In the genomic region with DNA sequence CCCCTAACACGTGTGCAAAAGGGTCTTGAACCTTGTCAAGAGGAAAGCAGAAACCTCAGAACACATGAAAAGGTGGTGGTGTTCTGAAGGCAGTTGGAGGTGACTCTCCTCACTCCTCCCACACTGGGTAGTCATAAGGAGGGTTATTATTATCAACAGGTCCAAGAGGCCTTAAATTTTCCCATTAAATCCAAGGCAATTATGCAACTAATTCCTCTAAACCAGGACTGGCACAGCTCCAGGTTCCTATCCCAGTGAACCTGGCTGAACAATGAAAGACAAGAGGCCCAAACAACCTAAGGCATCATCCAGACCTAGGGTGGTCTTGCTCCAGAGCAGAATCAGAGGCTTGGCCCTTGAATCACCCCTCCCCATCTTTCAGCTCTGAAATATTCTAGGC, we compare ENCODE assay signal across 17 cellular contexts.
"Had no signal": no experiment of that assay in that cellular context is flagged by ENCODE, and none has a peak within 500 bp of the region (broad histone marks: within the 10 kb centered on the region; RNA-seq: fewer than 3 reads in every experiment).

No MANE protein-coding gene starts in this region.

- H3K27ac Mint-ChIP-seq: activated T-helper 17 cell treated with anti-CD3 and anti-CD28 coated beads, Interleukin-2, amount 50 U/mL, for 72 hours; naive B cell; stimulated activated effector memory CD8-positive, alpha-beta T cell treated with anti-CD3 and anti-CD28 coated beads, Interleukin-12 subunit alpha, Interleukin-12 subunit beta, amount 100 ng/mL, for 72 hours had no signal

- ATAC-seq: activated CD4-positive, CD25-positive, alpha-beta regulatory T cell treated with anti-CD3 and anti-CD28 coated beads, Interleukin-2, amount 50 U/mL, for 24 hours; activated T-helper 17 cell treated with anti-CD3 and anti-CD28 coated beads, Interleukin-2, amount 50 U/mL, for 72 hours; left lobe of liver; pancreas had no signal

- H3K36me3 ChIP-seq: pancreas, thyroid gland, uterus had no signal

- H3K9me3 Mint-ChIP-seq: activated T-helper 17 cell treated with anti-CD3 and anti-CD28 coated beads, Interleukin-2, amount 50 U/mL, for 72 hours; stimulated activated effector memory CD8-positive, alpha-beta T cell treated with anti-CD3 and anti-CD28 coated beads, Interleukin-12 subunit alpha, Interleukin-12 subunit beta, amount 100 ng/mL, for 72 hours had no signal

- H3K4me3 Mint-ChIP-seq: activated T-helper 17 cell treated with anti-CD3 and anti-CD28 coated beads, Interleukin-2, amount 50 U/mL, for 72 hours; naive B cell; stimulated activated effector memory CD8-positive, alpha-beta T cell treated with anti-CD3 and anti-CD28 coated beads, Interleukin-12 subunit alpha, Interleukin-12 subunit beta, amount 100 ng/mL, for 72 hours had no signal

- DNase-seq: activated CD4-positive, alpha-beta T cell treated with anti-CD3 and anti-CD28 coated beads, Interleukin-2, amount 50 U/mL, for 4 hours; activated naive CD4-positive, alpha-beta T cell treated with Interleukin-2 at 50 U/mL for 16 hours; caudate nucleus; naive B cell; pancreas; stimulated activated CD4-positive, alpha-beta T cell treated with anti-CD3 and anti-CD28 coated beads, Interleukin-12 subunit alpha, Interleukin-12 subunit beta, amount 100 ng/mL, for 4 hours; stimulated activated CD4-positive, alpha-beta T cell treated with anti-CD3 and anti-CD28 coated beads, Interleukin-2, amount 100 ng/mL, for 24 hours; thyroid gland; uterus had no signal

- FAIRE-seq: astrocyte, colon, endometrium, islet of Langerhans, pancreas had no signal

- H3K36me3 Mint-ChIP-seq: naive B cell; stimulated activated effector memory CD8-positive, alpha-beta T cell treated with anti-CD3 and anti-CD28 coated beads, Interleukin-12 subunit alpha, Interleukin-12 subunit beta, amount 100 ng/mL, for 72 hours had no signal

- H3K4me1 ChIP-seq: pancreas, thyroid gland, uterus had no signal

- H3K9me3 ChIP-seq: pancreas, thyroid gland, uterus had no signal

- H3K27ac ChIP-seq: pancreas, thyroid gland, uterus had no signal

- H3K4me1 Mint-ChIP-seq: activated T-helper 17 cell treated with anti-CD3 and anti-CD28 coated beads, Interleukin-2, amount 50 U/mL, for 72 hours; naive B cell; stimulated activated effector memory CD8-positive, alpha-beta T cell treated with anti-CD3 and anti-CD28 coated beads, Interleukin-12 subunit alpha, Interleukin-12 subunit beta, amount 100 ng/mL, for 72 hours had no signal

- H3K4me3 ChIP-seq: pancreas, thyroid gland, uterus had no signal

- H3K27me3 ChIP-seq: pancreas, thyroid gland, uterus had no signal
